ENCODE assay signal across 12 cellular contexts in the genomic region with DNA sequence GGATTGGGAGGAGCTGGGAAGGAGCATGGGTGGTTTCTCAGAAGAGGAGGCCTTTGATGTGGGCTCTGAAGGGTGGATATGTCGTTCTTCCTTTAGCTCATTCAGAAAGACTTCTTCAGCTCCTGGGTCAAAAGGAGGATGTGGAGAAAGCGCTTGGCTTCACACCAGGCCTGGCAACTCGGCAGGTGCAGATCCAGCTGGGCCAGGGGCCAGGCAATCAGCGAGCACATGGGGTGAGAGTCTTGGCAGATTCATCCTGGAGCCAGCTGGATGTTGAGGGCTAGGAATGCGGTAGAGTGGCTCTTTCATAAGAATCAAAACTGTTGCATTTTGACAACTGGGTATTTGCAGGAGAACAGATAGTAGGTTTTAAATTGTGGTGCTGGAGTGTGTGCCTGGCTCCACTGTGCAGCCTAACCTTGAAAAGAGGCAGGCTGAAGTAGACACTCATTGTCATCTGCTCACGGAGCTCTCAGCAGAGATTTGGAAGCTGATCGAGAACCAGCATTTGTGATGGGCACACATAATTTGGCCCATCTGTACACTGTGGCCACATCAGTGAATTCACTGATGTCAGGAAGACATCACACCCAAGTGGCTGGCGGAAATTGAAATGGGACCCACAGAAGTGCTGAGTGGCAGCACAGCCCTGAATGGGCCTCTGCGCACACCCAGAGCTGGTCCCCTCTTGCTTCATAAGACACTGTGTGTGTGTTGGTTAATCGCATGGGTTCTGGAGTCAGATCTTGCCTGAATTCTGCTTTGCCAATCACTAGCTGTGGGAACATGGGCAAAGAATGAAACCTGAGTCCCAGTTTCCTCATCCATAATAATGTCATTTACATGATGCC.
A peak's percentile ranks its signal among the peaks of the same experiment; 100 is the strongest.
DNase-seq lines count a peak whose midpoint lies in the region; ATAC-seq and TF ChIP-seq lines count a peak whose summit lies in the region.
"Had no signal": no experiment of that assay in that cellular context is flagged by ENCODE, and none has a peak within 500 bp of the region (broad histone marks: within the 10 kb centered on the region; RNA-seq: fewer than 3 reads in every experiment).

No MANE protein-coding gene starts in this region.

- ATAC-seq in DND-41 (ENCODE audit: insufficient read depth, low read depth): peak; percentile 86
- ATAC-seq in gastroesophageal sphincter: peak; percentile 51
- no peak for ATAC-seq in HG03460 (IDR thresholded peaks at IDR 0.05; ENCODE audit: unreplicated experiment)
- ATAC-seq in effector memory CD8-positive, alpha-beta T cell (replicated peaks): no peak
- ATAC-seq: foreskin keratinocyte had no signal

- H3K4me3 ChIP-seq in DND-41 (ENCODE audit: low read depth in 1 of 2, low read length in 2 of 2) (peak overlapping the region in 1 of 2 experiments; percentile 47; a peak in 2 of 4 replicates), gastroesophageal sphincter (no peak overlapping the region)

- H2AFZ ChIP-seq in DND-41 (ENCODE audit: low read depth, low read length): no peak overlapping the region

- no peaks in the 10 kb centered on the region for H3K27me3 ChIP-seq in DND-41 (ENCODE audit: insufficient read depth, low read length, poor library complexity)
- H3K27me3 ChIP-seq in gastroesophageal sphincter: no peaks in the 10 kb centered on the region
- H3K27me3 ChIP-seq: foreskin keratinocyte had no signal

- H3K9me3 ChIP-seq in DND-41 (ENCODE audit: insufficient read depth, low read length, severe bottlenecking) (no peaks in the 10 kb centered on the region), gastroesophageal sphincter (no peaks in the 10 kb centered on the region)

- no peaks in the 10 kb centered on the region for H3K27me3 Mint-ChIP-seq in effector memory CD8-positive, alpha-beta T cell

- no peak overlapping the region for H3K27ac Mint-ChIP-seq in effector memory CD8-positive, alpha-beta T cell

- peaks cover 17% of the 10 kb centered on the region for H3K79me2 ChIP-seq in DND-41 (ENCODE audit: insufficient read depth, low read length)

- H3K4me1 Mint-ChIP-seq in effector memory CD8-positive, alpha-beta T cell (ENCODE audit: low read depth in 2 of 2): peaks cover 0 to 6% of the 10 kb centered on the region in 2 donors

- intact Hi-C loops in posterior cingulate gyrus (cut with DNase I): no loop called here

- no peak overlapping the region for H3K4me3 Mint-ChIP-seq in effector memory CD8-positive, alpha-beta T cell

- peak overlapping the region; percentile 36 for H3K9ac ChIP-seq in DND-41 (ENCODE audit: low read depth, low read length)

- 70 to 80% methylated on average over 4 to 7 of the region's 10 CpGs for WGBS in gastroesophageal sphincter (ENCODE audit: low coverage in 1 of 2), 2 donors

- 0 out of 2 replicates have a peak, but pooled peaks cover 4% of the 10 kb centered on the region for H4K20me1 ChIP-seq in DND-41 (ENCODE audit: insufficient read depth, low read length)

- H3K9me3 Mint-ChIP-seq in effector memory CD8-positive, alpha-beta T cell: peaks cover 3 to 5% of the 10 kb centered on the region in 2 donors

- H3K36me3 Mint-ChIP-seq in effector memory CD8-positive, alpha-beta T cell (ENCODE audit: insufficient read depth): no peaks in the 10 kb centered on the region

- TF ChIP-seq POLR2A in gastroesophageal sphincter (IDR thresholded peaks at IDR 0.05): no peak

- H3K36me3 ChIP-seq in DND-41 (ENCODE audit: insufficient read depth, low read length) (no peaks in the 10 kb centered on the region; the same call in 1 of the 2 replicates), gastroesophageal sphincter (no peaks in the 10 kb centered on the region)

- TF ChIP-seq EP300 in gastroesophageal sphincter (IDR thresholded peaks at IDR 0.05): no peak

- H3K4me1 ChIP-seq in DND-41 (ENCODE audit: insufficient read depth, low read length) (peaks cover 37% of the 10 kb centered on the region), gastroesophageal sphincter (peaks cover 3 to 38% (median 8%) of the 10 kb centered on the region in 3 donors)

- peak; percentile 91 for DNase-seq in DND-41
- DNase-seq in NCI-H2029 (lab: John Stamatoyannopoulos, UW): peak; percentile 92
- peak in 7 of 10 donors; percentile 21 to 88 (median 35) for DNase-seq in posterior cingulate gyrus
- DNase-seq in SW 1271 (lab: John Stamatoyannopoulos, UW): no peak
- DNase-seq in NCI-H146 (lab: John Stamatoyannopoulos, UW): no peak
- no peak for DNase-seq in effector memory CD8-positive, alpha-beta T cell
- DNase-seq: cortex of kidney, NCI-H1436, retina had no signal

- no peak for TF ChIP-seq CTCF in DND-41 (IDR thresholded peaks at IDR 0.05; ENCODE audit: borderline replicate concordance, extremely low read depth, low read length, poor library complexity, severe bottlenecking)
- no peak for TF ChIP-seq CTCF in gastroesophageal sphincter (IDR thresholded peaks at IDR 0.05)

- peak overlapping the region; percentile 60 for H3K4me2 ChIP-seq in DND-41 (ENCODE audit: insufficient read depth, low read length)

- H3K27ac ChIP-seq in DND-41 (ENCODE audit: low read length) (peak overlapping the region; percentile 80), gastroesophageal sphincter (peak overlapping the region in 2 of 4 donors; percentile 14 to 46)
- H3K27ac ChIP-seq: foreskin keratinocyte had no signal

Comparison
In these comparisons a context has a peak if more than half of its experiments do, and no peak if none do; other contexts are left out.
1. ATAC-seq: peak in DND-41 (single experiment) and gastroesophageal sphincter (single experiment); none in HG03460 (single experiment) and effector memory CD8-positive, alpha-beta T cell (single experiment).
2. DNase-seq: peak in DND-41 (single experiment), NCI-H2029 (single experiment) and posterior cingulate gyrus (7 of 10); none in SW 1271 (0 of 2), NCI-H146 (single experiment) and effector memory CD8-positive, alpha-beta T cell (0 of 3).